ENCODE assay signal across 11 cellular contexts in genomic region chr18:24530630-24531111, GRCh38.
DNase-seq lines count a peak whose midpoint lies in the region; ATAC-seq, FAIRE-seq and TF ChIP-seq lines count a peak whose summit lies in the region.
"Had no signal": no experiment of that assay in that cellular context is flagged by ENCODE, and none has a peak within 500 bp of the region (broad histone marks: within the 10 kb centered on the region; RNA-seq: fewer than 3 reads in every experiment).

No MANE protein-coding gene starts in this region.

- H3K27me3 ChIP-seq in bronchial epithelial cell (ENCODE audit: control insufficient read depth, insufficient read depth, low read length): no peaks in the 10 kb centered on the region
- peaks cover 0 to 7% (median 0%) of the 10 kb centered on the region in 3 experiments for H3K27me3 ChIP-seq in neuronal stem cell (ENCODE audit: control insufficient read depth in 3 of 3, insufficient read depth in 3 of 3, low read depth in 1 of 3, low read length in 3 of 3)
- no peaks in the 10 kb centered on the region for H3K27me3 ChIP-seq in CD4-positive, alpha-beta memory T cell (ENCODE audit: insufficient read depth, low read length)
- H3K27me3 ChIP-seq: pancreas had no signal

- intact Hi-C loops in CD4-positive, alpha-beta memory T cell (cut with micrococcal nuclease): no loop called here

- no peaks in the 10 kb centered on the region for H3K79me1 ChIP-seq in neuronal stem cell (ENCODE audit: low read depth, low read length)

- no peak overlapping the region for H3K27ac Mint-ChIP-seq in activated CD8-positive, alpha-beta memory T cell treated with anti-CD3 and anti-CD28 coated beads, Interleukin-2, amount 10 ng/mL, durations not matched to agents 7 days and 5 days
- H3K27ac Mint-ChIP-seq in CD4-positive, alpha-beta memory T cell: no peak overlapping the region

- no peak for ATAC-seq in HG02759 (IDR thresholded peaks at IDR 0.05; ENCODE audit: unreplicated experiment)
- no peak for ATAC-seq in activated CD8-positive, alpha-beta memory T cell treated with anti-CD3 and anti-CD28 coated beads, Interleukin-2, amount 10 ng/mL, durations not matched to agents 7 days and 5 days

- H3K9me3 ChIP-seq in neuronal stem cell (replicated peaks in 1 of 2; ENCODE audit: control insufficient read depth in 2 of 2, insufficient read depth in 1 of 2, low read depth in 1 of 2, low read length in 2 of 2): no peaks in the 10 kb centered on the region
- H3K9me3 ChIP-seq in CD4-positive, alpha-beta memory T cell (ENCODE audit: control insufficient read depth in 1 of 2, low read length in 2 of 2): no peaks in the 10 kb centered on the region
- H3K9me3 ChIP-seq: pancreas had no signal

- H3K18ac ChIP-seq in neuronal stem cell (ENCODE audit: low read length): no peak overlapping the region

- no CpG with 5 or more reads among the region's 6 CpGs for WGBS in neuronal stem cell (ENCODE audit: extremely low coverage in 2 of 2, insufficient read length in 2 of 2, insufficient replicate concordance in 1 of 2), 2 donors

- H3K27ac ChIP-seq in neuronal stem cell (replicated peaks; ENCODE audit: low read length): no peak overlapping the region
- no peak overlapping the region for H3K27ac ChIP-seq in CD4-positive, alpha-beta memory T cell (ENCODE audit: low read depth, low read length)
- H3K27ac ChIP-seq: pancreas had no signal

- no peak overlapping the region for H2BK5ac ChIP-seq in neuronal stem cell (ENCODE audit: low read length)

- peaks cover 0 to 3% of the 10 kb centered on the region in 2 donors for H3K4me1 ChIP-seq in neuronal stem cell (ENCODE audit: control insufficient read depth in 2 of 2, insufficient read depth in 1 of 2, low read depth in 1 of 2, low read length in 2 of 2)
- no peaks in the 10 kb centered on the region for H3K4me1 ChIP-seq in CD4-positive, alpha-beta memory T cell (ENCODE audit: insufficient read depth, low read length)
- H3K4me1 ChIP-seq: pancreas had no signal

- H3K4me3 ChIP-seq in NB4 (ENCODE audit: low read depth, low read length): no peak overlapping the region
- no peak overlapping the region for H3K4me3 ChIP-seq in bronchial epithelial cell (ENCODE audit: low read depth, low read length)
- no peak overlapping the region for H3K4me3 ChIP-seq in neuronal stem cell (ENCODE audit: low read length in 2 of 2)
- H3K4me3 ChIP-seq in CD4-positive, alpha-beta memory T cell (ENCODE audit: low read length in 2 of 2): no peak overlapping the region
- H3K4me3 ChIP-seq: pancreas had no signal

- no peak overlapping the region for H3K4me2 ChIP-seq in neuronal stem cell (ENCODE audit: insufficient read depth, low read length, poor library complexity, severe bottlenecking)

- CTCF ChIA-PET in activated CD8-positive, alpha-beta memory T cell treated with anti-CD3 and anti-CD28 coated beads, Interleukin-2, amount 10 ng/mL, durations not matched to agents 7 days and 5 days (lab: Charles Lee): interaction anchor here (1.4 kb wide), 1 partner anchor 17 kb away, joined by 9 read pairs; no protein-coding TSS in a partner anchor
- CTCF ChIA-PET in CD4-positive, alpha-beta memory T cell (lab: Charles Lee; ENCODE audit: partially characterized antibody): interaction anchor here (1.1 to 1.3 kb wide), 2 partner anchors 41 to 42 kb away, joined by 3 read pairs; no protein-coding TSS in a partner anchor

- H2AK5ac ChIP-seq in neuronal stem cell (ENCODE audit: low read depth, low read length): no peak overlapping the region

- H2AFZ ChIP-seq in neuronal stem cell (ENCODE audit: low read length): peak overlapping the region; percentile 76

- no peak overlapping the region for H4K8ac ChIP-seq in neuronal stem cell (ENCODE audit: low read depth, low read length)

- H3K36me3 Mint-ChIP-seq in activated CD8-positive, alpha-beta memory T cell treated with anti-CD3 and anti-CD28 coated beads, Interleukin-2, amount 10 ng/mL, durations not matched to agents 7 days and 5 days: no peaks in the 10 kb centered on the region
- no peaks in the 10 kb centered on the region for H3K36me3 Mint-ChIP-seq in CD4-positive, alpha-beta memory T cell

- no peak overlapping the region for H3K4ac ChIP-seq in neuronal stem cell (ENCODE audit: low read length)

- no peak overlapping the region for H3K14ac ChIP-seq in neuronal stem cell (ENCODE audit: low read length)

- H3K36me3 ChIP-seq in bronchial epithelial cell (ENCODE audit: control insufficient read depth, insufficient read depth, low read length): no peaks in the 10 kb centered on the region
- H3K36me3 ChIP-seq in neuronal stem cell (replicated peaks in 1 of 2; ENCODE audit: control insufficient read depth in 2 of 2, insufficient read depth in 2 of 2, low read length in 2 of 2): no peaks in the 10 kb centered on the region
- H3K36me3 ChIP-seq in CD4-positive, alpha-beta memory T cell (ENCODE audit: insufficient read depth, low read length): no peaks in the 10 kb centered on the region
- H3K36me3 ChIP-seq: pancreas had no signal

- H3K27me3 Mint-ChIP-seq in activated CD8-positive, alpha-beta memory T cell treated with anti-CD3 and anti-CD28 coated beads, Interleukin-2, amount 10 ng/mL, durations not matched to agents 7 days and 5 days: peaks cover 18% of the 10 kb centered on the region
- H3K27me3 Mint-ChIP-seq in CD4-positive, alpha-beta memory T cell: peaks cover 12 to 29% of the 10 kb centered on the region in 2 donors

- no peak overlapping the region for H4K91ac ChIP-seq in neuronal stem cell (ENCODE audit: low read depth, low read length, poor library complexity)

- no peak overlapping the region for H3K23ac ChIP-seq in neuronal stem cell (ENCODE audit: low read depth, low read length, poor library complexity)

- DNase-seq in ELR (ENCODE audit: low read depth): peak; percentile 54
- DNase-seq in NB4 (ENCODE audit: low read depth): peak; percentile 65
- DNase-seq in bronchial epithelial cell (ENCODE audit: low read depth): peak; percentile 20
- no peak for DNase-seq in neuronal stem cell (ENCODE audit: low spot score)
- no peak for DNase-seq in activated CD8-positive, alpha-beta memory T cell treated with anti-CD3 and anti-CD28 coated beads, Interleukin-2, amount 10 ng/mL, durations not matched to agents 7 days and 5 days
- DNase-seq in CD4-positive, alpha-beta memory T cell: no peak
- no peak for DNase-seq in NCI-H2196 treated with DMSO at 0.1 percent for 48 hours (lab: John Stamatoyannopoulos, UW; ENCODE audit: unreplicated experiment)
- DNase-seq: pancreas had no signal

- TF ChIP-seq CTCF in NB4 (IDR thresholded peaks at IDR 0.05; ENCODE audit: low read depth, low read length): no peak
- TF ChIP-seq CTCF in bronchial epithelial cell (IDR thresholded peaks at IDR 0.05; ENCODE audit: insufficient read depth, low read length, severe bottlenecking): no peak

- no peak for TF ChIP-seq POLR2A in NB4 (IDR thresholded peaks at IDR 0.05; ENCODE audit: extremely low read depth, insufficient read length)

- no peak overlapping the region for H2BK15ac ChIP-seq in neuronal stem cell (ENCODE audit: low read length)

- no peak overlapping the region for H3K9ac ChIP-seq in neuronal stem cell (ENCODE audit: low read depth, low read length, poor library complexity)

- H3K9me3 Mint-ChIP-seq in activated CD8-positive, alpha-beta memory T cell treated with anti-CD3 and anti-CD28 coated beads, Interleukin-2, amount 10 ng/mL, durations not matched to agents 7 days and 5 days (ENCODE audit: low read depth): no peaks in the 10 kb centered on the region
- peaks cover 0 to 4% (median 2%) of the 10 kb centered on the region in 8 donors for H3K9me3 Mint-ChIP-seq in CD4-positive, alpha-beta memory T cell
- H3K9me3 Mint-ChIP-seq: central memory CD8-positive, alpha-beta T cell had no signal

- peak; percentile 84 for FAIRE-seq in bronchial epithelial cell (lab: Jason Lieb, UNC)
- FAIRE-seq: GM12892, pancreas had no signal

- H2BK12ac ChIP-seq in neuronal stem cell (ENCODE audit: low read length): no peak overlapping the region

- H2BK120ac ChIP-seq in neuronal stem cell (ENCODE audit: low read depth, low read length): no peak overlapping the region

- POLR2A ChIA-PET in CD4-positive, alpha-beta memory T cell (lab: Charles Lee; ENCODE audit: partially characterized antibody): no interaction called here

- H3K4me3 Mint-ChIP-seq in activated CD8-positive, alpha-beta memory T cell treated with anti-CD3 and anti-CD28 coated beads, Interleukin-2, amount 10 ng/mL, durations not matched to agents 7 days and 5 days: no peak overlapping the region
- no peak overlapping the region for H3K4me3 Mint-ChIP-seq in CD4-positive, alpha-beta memory T cell
- H3K4me3 Mint-ChIP-seq: central memory CD8-positive, alpha-beta T cell had no signal

- H3K4me1 Mint-ChIP-seq in activated CD8-positive, alpha-beta memory T cell treated with anti-CD3 and anti-CD28 coated beads, Interleukin-2, amount 10 ng/mL, durations not matched to agents 7 days and 5 days: peaks cover 4% of the 10 kb centered on the region
- H3K4me1 Mint-ChIP-seq in CD4-positive, alpha-beta memory T cell: no peaks in the 10 kb centered on the region

Comparison
In these comparisons a context has a peak if more than half of its experiments do, and no peak if none do; other contexts are left out.
1. DNase-seq: peak in ELR (single experiment), NB4 (single experiment) and bronchial epithelial cell (single experiment); none in neuronal stem cell (single experiment), activated CD8-positive, alpha-beta memory T cell treated with anti-CD3 and anti-CD28 coated beads, Interleukin-2, amount 10 ng/mL, durations not matched to agents 7 days and 5 days (single experiment), CD4-positive, alpha-beta memory T cell (0 of 5) and NCI-H2196 treated with DMSO at 0.1 percent for 48 hours (single experiment).